In the genomic region with DNA sequence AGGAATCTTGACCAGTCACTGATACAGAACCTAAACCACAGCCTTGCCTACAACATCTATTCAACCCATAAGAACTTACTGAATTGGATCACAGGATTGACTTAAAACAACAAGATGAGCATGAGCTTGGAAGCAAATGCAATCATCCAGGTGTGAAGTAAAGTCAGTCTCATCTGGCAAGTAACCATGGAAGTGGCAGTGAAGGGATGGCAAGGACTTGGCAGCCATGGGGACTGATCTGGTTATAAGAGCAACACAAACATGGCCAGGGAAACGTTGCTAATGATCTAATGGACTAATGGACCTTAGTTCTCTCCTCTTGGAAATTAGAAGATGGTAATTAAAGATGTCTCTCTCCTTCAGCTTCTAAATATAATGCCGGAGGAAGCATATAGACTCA, we compare ENCODE assay signal across 19 cellular contexts.
DNase-seq lines count a peak whose midpoint lies in the region; ATAC-seq and TF ChIP-seq lines count a peak whose summit lies in the region.
"Had no signal": no experiment of that assay in that cellular context is flagged by ENCODE, and none has a peak within 500 bp of the region (broad histone marks: within the 10 kb centered on the region; RNA-seq: fewer than 3 reads in every experiment).

No MANE protein-coding gene starts in this region.

- H3K9ac ChIP-seq in endocrine pancreas (ENCODE audit: control insufficient read depth, insufficient read depth, low read length) (no peak overlapping the region), PC-3 (ENCODE audit: low read length) (no peak overlapping the region)
- H3K9ac ChIP-seq: GM23248 had no signal

- no peaks in the 10 kb centered on the region for H3F3A ChIP-seq in PC-3 (ENCODE audit: low read length, unreplicated experiment)

- H3K4me3 Mint-ChIP-seq in activated naive CD8-positive, alpha-beta T cell treated with anti-CD3 and anti-CD28 coated beads, Interleukin-2, amount 50 U/mL, for 24 hours = no peak overlapping the region
- H3K4me3 Mint-ChIP-seq in activated naive CD8-positive, alpha-beta T cell treated with anti-CD3 and anti-CD28 coated beads for 36 hours = no peak overlapping the region
- H3K4me3 Mint-ChIP-seq in natural killer cell treated with Interleukin-12 subunit alpha and Interleukin-12 subunit beta and Interleukin-15 and Interleukin-18, amount 100 ng/mL, for 72 hours = peak overlapping the region; percentile 26

- DNase-seq in activated naive CD8-positive, alpha-beta T cell treated with anti-CD3 and anti-CD28 coated beads, Interleukin-2, amount 50 U/mL, for 24 hours = no peak
- DNase-seq in activated naive CD8-positive, alpha-beta T cell treated with anti-CD3 and anti-CD28 coated beads for 36 hours = no peak
- DNase-seq in natural killer cell treated with Interleukin-12 subunit alpha and Interleukin-12 subunit beta and Interleukin-15 and Interleukin-18, amount 100 ng/mL, for 72 hours (ENCODE audit: low spot score) = no peak
- no peak for DNase-seq in PC-3
- no peak for DNase-seq in germinal center (ENCODE audit: low spot score)
- DNase-seq: CD8-positive, alpha-beta memory T cell; GDM1; GM23248; MM.1S; NCI-H1092; NCI-H1436 treated with DMSO at 0.1 percent for 48 hours; NCI-H2029; NCI-H446 treated with DMSO at 0.1 percent for 48 hours; NCI-H69 had no signal

- no peak overlapping the region for H2AFZ ChIP-seq in PC-3 (ENCODE audit: low read length)
- H2AFZ ChIP-seq: GM23248 had no signal

- CTCF ChIA-PET in PC-3 (lab: Charles Lee) = no interaction called here

- H3K79me2 ChIP-seq in PC-3 (ENCODE audit: low read length) = no peaks in the 10 kb centered on the region

- peaks cover 6% of the 10 kb centered on the region for H3K36me3 Mint-ChIP-seq in activated naive CD8-positive, alpha-beta T cell treated with anti-CD3 and anti-CD28 coated beads, Interleukin-2, amount 50 U/mL, for 24 hours (ENCODE audit: low read depth)
- H3K36me3 Mint-ChIP-seq in activated naive CD8-positive, alpha-beta T cell treated with anti-CD3 and anti-CD28 coated beads for 36 hours = peaks cover 7% of the 10 kb centered on the region
- peaks cover 4% of the 10 kb centered on the region for H3K36me3 Mint-ChIP-seq in natural killer cell treated with Interleukin-12 subunit alpha and Interleukin-12 subunit beta and Interleukin-15 and Interleukin-18, amount 100 ng/mL, for 72 hours
- H3K36me3 Mint-ChIP-seq: IgD-negative memory B cell had no signal

- H3K9me2 ChIP-seq in PC-3 (replicated peaks; ENCODE audit: low read length) = no peaks in the 10 kb centered on the region

- intact Hi-C loops in PC-3 (cut with micrococcal nuclease) = no loop called here

- POLR2A ChIA-PET in PC-3 (lab: Charles Lee; ENCODE audit: unreplicated experiment) = no interaction called here

- no peak for TF ChIP-seq CTCF in PC-3 (conservative IDR thresholded peaks at IDR 0.05; ENCODE audit: low read depth, low read length)

- no peak overlapping the region for H3K4me2 ChIP-seq in PC-3 (ENCODE audit: low read length)

- ATAC-seq in activated naive CD8-positive, alpha-beta T cell treated with anti-CD3 and anti-CD28 coated beads, Interleukin-2, amount 50 U/mL, for 24 hours = no peak
- ATAC-seq in natural killer cell treated with Interleukin-12 subunit alpha and Interleukin-12 subunit beta and Interleukin-15 and Interleukin-18, amount 100 ng/mL, for 72 hours = no peak
- ATAC-seq in HG03025 (IDR thresholded peaks at IDR 0.05; ENCODE audit: low FRiP score, unreplicated experiment) = no peak
- no peak for ATAC-seq in PC-3
- ATAC-seq: Right ventricle myocardium inferior had no signal

- peaks cover 70% of the 10 kb centered on the region for H3K4me1 Mint-ChIP-seq in activated naive CD8-positive, alpha-beta T cell treated with anti-CD3 and anti-CD28 coated beads, Interleukin-2, amount 50 U/mL, for 24 hours
- H3K4me1 Mint-ChIP-seq in activated naive CD8-positive, alpha-beta T cell treated with anti-CD3 and anti-CD28 coated beads for 36 hours = peaks cover 47% of the 10 kb centered on the region
- H3K4me1 Mint-ChIP-seq in natural killer cell treated with Interleukin-12 subunit alpha and Interleukin-12 subunit beta and Interleukin-15 and Interleukin-18, amount 100 ng/mL, for 72 hours (ENCODE audit: low read depth in 2 of 2) = peaks cover 72 to 82% of the 10 kb centered on the region in 2 donors

- H3K36me3 ChIP-seq in endocrine pancreas (ENCODE audit: control insufficient read depth, insufficient read depth, low read length) (no peaks in the 10 kb centered on the region), PC-3 (ENCODE audit: low read depth, low read length) (no peaks in the 10 kb centered on the region)
- H3K36me3 ChIP-seq: HAP-1 had no signal

- H3K9me3 Mint-ChIP-seq in activated naive CD8-positive, alpha-beta T cell treated with anti-CD3 and anti-CD28 coated beads, Interleukin-2, amount 50 U/mL, for 24 hours = peaks cover 4% of the 10 kb centered on the region
- H3K9me3 Mint-ChIP-seq in activated naive CD8-positive, alpha-beta T cell treated with anti-CD3 and anti-CD28 coated beads for 36 hours = peaks cover 3% of the 10 kb centered on the region
- H3K9me3 Mint-ChIP-seq in natural killer cell treated with Interleukin-12 subunit alpha and Interleukin-12 subunit beta and Interleukin-15 and Interleukin-18, amount 100 ng/mL, for 72 hours = peaks cover 2% of the 10 kb centered on the region
- H3K9me3 Mint-ChIP-seq: CD8-positive, alpha-beta memory T cell; IgD-negative memory B cell had no signal

- H3K27me3 ChIP-seq in endocrine pancreas (ENCODE audit: control insufficient read depth, insufficient read depth, low read length) (no peaks in the 10 kb centered on the region), PC-3 (ENCODE audit: low read length) (0 out of 2 replicates have a peak, but pooled peaks cover 7% of the 10 kb centered on the region)

- peaks cover 6% of the 10 kb centered on the region for H3K4me1 ChIP-seq in endocrine pancreas (ENCODE audit: control insufficient read depth, insufficient read depth, low read length)
- no peaks in the 10 kb centered on the region for H3K4me1 ChIP-seq in PC-3 (ENCODE audit: insufficient read depth, low read length)
- H3K4me1 ChIP-seq: HAP-1 had no signal

- no peak overlapping the region for H3K27ac ChIP-seq in PC-3 (ENCODE audit: low read length)
- H3K27ac ChIP-seq: GM23248 had no signal

- no TSS peak for BruUV-seq in PC-3 (replicated peaks; lab: Mats Ljungman, UMichigan)

- peak overlapping the region; percentile 17 for H3K27ac Mint-ChIP-seq in activated naive CD8-positive, alpha-beta T cell treated with anti-CD3 and anti-CD28 coated beads, Interleukin-2, amount 50 U/mL, for 24 hours
- no peak overlapping the region for H3K27ac Mint-ChIP-seq in activated naive CD8-positive, alpha-beta T cell treated with anti-CD3 and anti-CD28 coated beads for 36 hours
- H3K27ac Mint-ChIP-seq in natural killer cell treated with Interleukin-12 subunit alpha and Interleukin-12 subunit beta and Interleukin-15 and Interleukin-18, amount 100 ng/mL, for 72 hours = peak overlapping the region; percentile 48 to 65

- H3K9me3 ChIP-seq in endocrine pancreas (ENCODE audit: control insufficient read depth, low read length) (no peaks in the 10 kb centered on the region), PC-3 (ENCODE audit: low read length) (no peaks in the 10 kb centered on the region)
- H3K9me3 ChIP-seq: HAP-1 had no signal

- no peaks in the 10 kb centered on the region for H3K27me3 Mint-ChIP-seq in activated naive CD8-positive, alpha-beta T cell treated with anti-CD3 and anti-CD28 coated beads, Interleukin-2, amount 50 U/mL, for 24 hours
- no peaks in the 10 kb centered on the region for H3K27me3 Mint-ChIP-seq in activated naive CD8-positive, alpha-beta T cell treated with anti-CD3 and anti-CD28 coated beads for 36 hours
- H3K27me3 Mint-ChIP-seq in natural killer cell treated with Interleukin-12 subunit alpha and Interleukin-12 subunit beta and Interleukin-15 and Interleukin-18, amount 100 ng/mL, for 72 hours = no peaks in the 10 kb centered on the region
- H3K27me3 Mint-ChIP-seq: CD8-positive, alpha-beta memory T cell; IgD-negative memory B cell had no signal

- H3K4me3 ChIP-seq in endocrine pancreas (ENCODE audit: control insufficient read depth, insufficient read depth, low read length) = peak overlapping the region; percentile 0
- no peak overlapping the region for H3K4me3 ChIP-seq in PC-3 (ENCODE audit: low read length)
- H3K4me3 ChIP-seq: GM23248, HAP-1 had no signal

- H4K20me1 ChIP-seq in PC-3 (ENCODE audit: low read length) = no peaks in the 10 kb centered on the region
